In genomic region chr19:55483681-55484361, GRCh38 we compare ENCODE assay signal across 15 cellular contexts. TPM values are rescaled to one million over a fixed set of nuclear protein-coding genes. Genes with fewer than 3 reads are reported as not detected.
A peak's percentile ranks its signal among the peaks of the same experiment; 100 is the strongest.
DNase-seq lines count a peak whose midpoint lies in the region; ATAC-seq, FAIRE-seq and TF ChIP-seq lines count a peak whose summit lies in the region.
"Had no signal": no experiment of that assay in that cellular context is flagged by ENCODE, and none has a peak within 500 bp of the region (broad histone marks: within the 10 kb centered on the region; RNA-seq: fewer than 3 reads in every experiment).

No MANE protein-coding gene starts in this region.

- H3K36me3 ChIP-seq in PC-3 (ENCODE audit: low read depth, low read length) (no peaks in the 10 kb centered on the region), skeletal muscle satellite cell (ENCODE audit: insufficient read depth, low read length) (peaks cover 10% of the 10 kb centered on the region)

- H3K4me3 Mint-ChIP-seq in activated CD4-positive, alpha-beta T cell treated with anti-CD3 and anti-CD28 coated beads, Interleukin-2, amount 10 ng/mL, durations not matched to agents 7 days and 5 days: peak overlapping the region; percentile 74
- H3K4me3 Mint-ChIP-seq in glutamatergic neuron (ENCODE audit: unreplicated experiment) (no peak overlapping the region), nephron progenitor cell (no peak overlapping the region)

- H3K27me3 Mint-ChIP-seq in activated CD4-positive, alpha-beta T cell treated with anti-CD3 and anti-CD28 coated beads, Interleukin-2, amount 10 ng/mL, durations not matched to agents 7 days and 5 days: no peaks in the 10 kb centered on the region
- H3K27me3 Mint-ChIP-seq in glutamatergic neuron (ENCODE audit: unreplicated experiment): peaks cover 19% of the 10 kb centered on the region
- peaks cover 3% of the 10 kb centered on the region for H3K27me3 Mint-ChIP-seq in nephron progenitor cell (ENCODE audit: low read depth, poor library complexity)

- no peak overlapping the region for H3K27ac ChIP-seq in PC-3 (ENCODE audit: low read length)

- peaks cover 33% of the 10 kb centered on the region for H3K4me1 ChIP-seq in PC-3 (ENCODE audit: insufficient read depth, low read length)
- H3K4me1 ChIP-seq in skeletal muscle satellite cell (ENCODE audit: control insufficient read depth, insufficient read depth, low read length): peaks cover 41% of the 10 kb centered on the region

- H3K9ac ChIP-seq in PC-3 (ENCODE audit: low read length) (no peak overlapping the region), skeletal muscle satellite cell (ENCODE audit: low read depth, low read length) (peak overlapping the region; percentile 83)

- H3K27ac Mint-ChIP-seq in activated CD4-positive, alpha-beta T cell treated with anti-CD3 and anti-CD28 coated beads, Interleukin-2, amount 10 ng/mL, durations not matched to agents 7 days and 5 days: no peak overlapping the region
- peak overlapping the region; percentile 94 for H3K27ac Mint-ChIP-seq in glutamatergic neuron (ENCODE audit: unreplicated experiment)
- no peak overlapping the region for H3K27ac Mint-ChIP-seq in nephron progenitor cell

- H3K9me3 ChIP-seq in PC-3 (ENCODE audit: low read length): no peaks in the 10 kb centered on the region
- no peaks in the 10 kb centered on the region for H3K9me3 ChIP-seq in skeletal muscle satellite cell (replicated peaks; ENCODE audit: low read length)

- POLR2A ChIA-PET in activated CD4-positive, alpha-beta T cell treated with anti-CD3 and anti-CD28 coated beads, Interleukin-2, amount 10 ng/mL, durations not matched to agents 7 days and 5 days (lab: Charles Lee): no interaction called here
- POLR2A ChIA-PET in PC-3 (lab: Charles Lee; ENCODE audit: unreplicated experiment): interaction anchor here (0.6 kb wide), 2 partner anchors 225 to 319 kb away, joined by 3 to 6 read pairs; partner anchors contain the start of gene PPP6R1

- no peak for FAIRE-seq in RCC 7860 (lab: Jason Lieb, UNC)
- FAIRE-seq: frontal cortex had no signal

- no peaks in the 10 kb centered on the region for H3K9me3 Mint-ChIP-seq in activated CD4-positive, alpha-beta T cell treated with anti-CD3 and anti-CD28 coated beads, Interleukin-2, amount 10 ng/mL, durations not matched to agents 7 days and 5 days
- H3K9me3 Mint-ChIP-seq in glutamatergic neuron (ENCODE audit: unreplicated experiment): peaks cover 12% of the 10 kb centered on the region
- no peaks in the 10 kb centered on the region for H3K9me3 Mint-ChIP-seq in nephron progenitor cell

- H3K9me2 ChIP-seq in PC-3 (replicated peaks; ENCODE audit: low read length): no peaks in the 10 kb centered on the region

- DNase-seq in activated CD4-positive, alpha-beta T cell treated with anti-CD3 and anti-CD28 coated beads, Interleukin-2, amount 10 ng/mL, durations not matched to agents 7 days and 5 days: no peak
- DNase-seq in activated CD4-positive, alpha-beta T cell treated with anti-CD3 and anti-CD28 coated beads for 4 hours: no peak
- DNase-seq in PC-3 (no peak), glutamatergic neuron (peak; percentile 67), RCC 7860 (ENCODE audit: low spot score) (no peak), nephron progenitor cell (no peak)
- DNase-seq: activated CD4-positive, CD25-positive, alpha-beta regulatory T cell treated with anti-CD3 and anti-CD28 coated beads, Interleukin-2, amount 50 U/mL, for 72 hours; NCI-H2081 treated with DMSO at 0.1 percent for 48 hours; SHP77 had no signal

- H3F3A ChIP-seq in PC-3 (ENCODE audit: low read length, unreplicated experiment): peaks cover 3% of the 10 kb centered on the region

- H3K4me2 ChIP-seq in PC-3 (ENCODE audit: low read length): peak overlapping the region; percentile 84
- H3K4me2 ChIP-seq in skeletal muscle satellite cell (ENCODE audit: low read length): peak overlapping the region; percentile 95

- TF ChIP-seq CTCF in PC-3 (conservative IDR thresholded peaks at IDR 0.05; ENCODE audit: low read depth, low read length): no peak
- no peak for TF ChIP-seq CTCF in glutamatergic neuron (IDR thresholded peaks at IDR 0.05; ENCODE audit: partially characterized antibody, unreplicated experiment)
- TF ChIP-seq CTCF in nephron progenitor cell (IDR thresholded peaks at IDR 0.05): no peak

- H3K4me3 ChIP-seq in PC-3 (ENCODE audit: low read length) (0 out of 2 replicates have a peak overlapping the region, but pooled peaks have one; percentile 72), skeletal muscle satellite cell (ENCODE audit: low read length) (peak overlapping the region; percentile 78)

- no TSS peak for BruUV-seq in PC-3 (replicated peaks; lab: Mats Ljungman, UMichigan)

- H3K27me3 ChIP-seq in PC-3 (ENCODE audit: low read length) (no peaks in the 10 kb centered on the region), skeletal muscle satellite cell (ENCODE audit: control insufficient read depth, insufficient read depth, low read length) (no peaks in the 10 kb centered on the region)

- H4K20me1 ChIP-seq in PC-3 (ENCODE audit: low read length): no peaks in the 10 kb centered on the region

- ATAC-seq in PC-3 (no peak), GM18868 (IDR thresholded peaks at IDR 0.05; ENCODE audit: unreplicated experiment) (no peak)

- peaks cover 11% of the 10 kb centered on the region; the same call in 1 of the 2 replicates for H3K79me2 ChIP-seq in PC-3 (ENCODE audit: low read length)

- no peak overlapping the region for H2AFZ ChIP-seq in PC-3 (ENCODE audit: low read length)

- H3K4me1 Mint-ChIP-seq in activated CD4-positive, alpha-beta T cell treated with anti-CD3 and anti-CD28 coated beads, Interleukin-2, amount 10 ng/mL, durations not matched to agents 7 days and 5 days: peaks cover 20% of the 10 kb centered on the region
- H3K4me1 Mint-ChIP-seq in glutamatergic neuron (ENCODE audit: low read depth, unreplicated experiment) (peaks cover 18% of the 10 kb centered on the region), nephron progenitor cell (peaks cover 47% of the 10 kb centered on the region)

- H3K36me3 Mint-ChIP-seq in activated CD4-positive, alpha-beta T cell treated with anti-CD3 and anti-CD28 coated beads, Interleukin-2, amount 10 ng/mL, durations not matched to agents 7 days and 5 days (ENCODE audit: low read depth): peaks cover 3% of the 10 kb centered on the region
- H3K36me3 Mint-ChIP-seq in glutamatergic neuron (ENCODE audit: unreplicated experiment) (no peaks in the 10 kb centered on the region), nephron progenitor cell (ENCODE audit: low read depth) (peaks cover 7% of the 10 kb centered on the region)

- CTCF ChIA-PET in activated CD4-positive, alpha-beta T cell treated with anti-CD3 and anti-CD28 coated beads, Interleukin-2, amount 10 ng/mL, durations not matched to agents 7 days and 5 days (lab: Charles Lee): no interaction called here
- CTCF ChIA-PET in PC-3 (lab: Charles Lee): interaction anchor here (1.3 to 1.6 kb wide), 2 partner anchors 16 to 20 kb away, joined by 3 to 4 read pairs; no protein-coding TSS in a partner anchor

- intact Hi-C loops in PC-3 (cut with micrococcal nuclease): no loop called here

RNA-seq across cellular contexts. Expression of gene NAT14, which starts 1.2 kb away (rescaled TPM):
- total RNA-seq in activated CD4-positive, alpha-beta T cell treated with anti-CD3 and anti-CD28 coated beads, Interleukin-2, amount 10 ng/mL, durations not matched to agents 7 days and 5 days: 10 to 100 TPM; 11.7 TPM
- total RNA-seq in PC-3 (2014; rRNA removed): 17.5 and 21.0 TPM in 2 replicates
- total RNA-seq in glutamatergic neuron (ENCODE audit: unreplicated experiment): 125 TPM
- 10.0 and 10.9 TPM in 2 replicates for total RNA-seq in skeletal muscle satellite cell (2012; rRNA removed)

RNA-seq across cellular contexts. Expression of gene SSC5D, which starts 4.4 kb away (rescaled TPM):
- total RNA-seq in activated CD4-positive, alpha-beta T cell treated with anti-CD3 and anti-CD28 coated beads, Interleukin-2, amount 10 ng/mL, durations not matched to agents 7 days and 5 days: under 1 TPM; 0.42 to 0.98 TPM
- 0.17 TPM in 1 of 2 replicates, not detected in the other for total RNA-seq in PC-3 (2014; rRNA removed)
- 7.6 TPM for total RNA-seq in glutamatergic neuron (ENCODE audit: unreplicated experiment)
- total RNA-seq in skeletal muscle satellite cell (2012; rRNA removed): 11.9 and 24.2 TPM in 2 replicates

RNA-seq across cellular contexts. Expression of gene ZNF628, which starts 7.4 kb away (rescaled TPM):
- 1 to 10 TPM; 7.3 to 9.7 TPM for total RNA-seq in activated CD4-positive, alpha-beta T cell treated with anti-CD3 and anti-CD28 coated beads, Interleukin-2, amount 10 ng/mL, durations not matched to agents 7 days and 5 days
- total RNA-seq in PC-3 (2014; rRNA removed) (11.8 and 24.2 TPM in 2 replicates), glutamatergic neuron (ENCODE audit: unreplicated experiment) (13.7 TPM)
- total RNA-seq in skeletal muscle satellite cell (2012; rRNA removed): 0.66 and 2.0 TPM in 2 replicates

RNA-seq across cellular contexts. Expression of gene C19orf85, which starts 19.3 kb away (rescaled TPM):
- total RNA-seq in activated CD4-positive, alpha-beta T cell treated with anti-CD3 and anti-CD28 coated beads, Interleukin-2, amount 10 ng/mL, durations not matched to agents 7 days and 5 days: not detected
- total RNA-seq in PC-3 (2014; rRNA removed) (not detected in 2 replicates), glutamatergic neuron (ENCODE audit: unreplicated experiment) (not detected)
- total RNA-seq in skeletal muscle satellite cell (2012; rRNA removed): not detected in 2 replicates
- total RNA-seq: A673, Daoy, frontal cortex, lower leg skin had no signal

RNA-seq across cellular contexts. Expression of gene ISOC2, which starts 22.4 kb away (rescaled TPM):
- 10 to 100 TPM; 18.9 to 20.7 TPM for total RNA-seq in activated CD4-positive, alpha-beta T cell treated with anti-CD3 and anti-CD28 coated beads, Interleukin-2, amount 10 ng/mL, durations not matched to agents 7 days and 5 days
- 251 and 270 TPM in 2 replicates for total RNA-seq in PC-3 (2014; rRNA removed)
- 24.9 TPM for total RNA-seq in glutamatergic neuron (ENCODE audit: unreplicated experiment)
- 86.7 and 97.9 TPM in 2 replicates for total RNA-seq in skeletal muscle satellite cell (2012; rRNA removed)
